Comparison of ENCODE assay signal across 17 cellular contexts in genomic region chr11:126842038-126842437, GRCh38.
"Had no signal": no experiment of that assay in that cellular context is flagged by ENCODE, and none has a peak within 500 bp of the region (broad histone marks: within the 10 kb centered on the region; RNA-seq: fewer than 3 reads in every experiment).

No MANE protein-coding gene starts in this region.

- H3K27ac ChIP-seq: coronary artery, tibial nerve had no signal

- H3K4me3 ChIP-seq: coronary artery, tibial nerve had no signal

- H3K4me1 ChIP-seq: tibial nerve had no signal

- H3K9me3 ChIP-seq: tibial nerve had no signal

- ATAC-seq: activated CD4-positive, alpha-beta T cell treated with anti-CD3 and anti-CD28 coated beads for 36 hours; activated CD8-positive, alpha-beta memory T cell treated with anti-CD3 and anti-CD28 coated beads, Interleukin-2, amount 10 ng/mL, durations not matched to agents 7 days and 5 days; naive thymus-derived CD4-positive, alpha-beta T cell; right cardiac atrium had no signal

- H3K27me3 ChIP-seq: tibial nerve had no signal

- DNase-seq: activated CD4-positive, alpha-beta memory T cell treated with anti-CD3 and anti-CD28 coated beads, Interleukin-2, amount 10 ng/mL, durations not matched to agents 7 days and 5 days; activated CD4-positive, alpha-beta T cell treated with anti-CD3 and anti-CD28 coated beads for 36 hours; activated CD8-positive, alpha-beta memory T cell treated with anti-CD3 and anti-CD28 coated beads, Interleukin-2, amount 10 ng/mL, durations not matched to agents 7 days and 5 days; activated naive CD4-positive, alpha-beta T cell; activated naive CD8-positive, alpha-beta T cell treated with anti-CD3 and anti-CD28 coated beads for 36 hours; amniotic stem cell; head of caudate nucleus; kidney glomerular epithelial cell; mesendoderm; naive thymus-derived CD4-positive, alpha-beta T cell; nucleus accumbens; right cardiac atrium; small intestine; stimulated activated CD4-positive, alpha-beta T cell treated with anti-CD3 and anti-CD28 coated beads, Interleukin-15, amount 100 ng/mL, for 24 hours; stimulated activated CD4-positive, alpha-beta T cell treated with anti-CD3 and anti-CD28 coated beads, Interleukin-2, amount 100 ng/mL, for 48 hours had no signal

- H3K36me3 ChIP-seq: tibial nerve had no signal
